ENCODE assay signal across 2 cellular contexts in genomic region chr4:39133623-39134022, GRCh38.
A peak's percentile ranks its signal among the peaks of the same experiment; 100 is the strongest.
TF ChIP-seq lines count a peak whose summit lies in the region.

No MANE protein-coding gene starts in this region.

TF ChIP-seq in K562, 482 proteins besides CTCF, POLR2A, EP300 and RAD21:
- TF ChIP-seq CHAMP1 (IDR thresholded peaks at IDR 0.05) (no peak), HMGN3 (IDR thresholded peaks at IDR 0.05; ENCODE audit: borderline replicate concordance, extremely low read depth, insufficient read length, low read depth, low read length) (no peak), FOXO4 (CRISPR knock-in tag; IDR thresholded peaks at IDR 0.05) (no peak), HMBOX1 (IDR thresholded peaks at IDR 0.05) (no peak), ZBTB40 (IDR thresholded peaks at IDR 0.05) (peak; percentile 91), ZBTB40 (CRISPR knock-in tag; IDR thresholded peaks at IDR 0.05) (peak; percentile 86), KDM4B (IDR thresholded peaks at IDR 0.05; ENCODE audit: borderline replicate concordance in 2 of 2, low read depth in 1 of 2) (no peak)

TF ChIP-seq in SK-N-SH, 30 proteins besides CTCF, POLR2A, EP300 and RAD21:
- TF ChIP-seq REST (IDR thresholded peaks at IDR 0.05; ENCODE audit: low read depth, low read length) (no peak), NRF1 (IDR thresholded peaks at IDR 0.05; ENCODE audit: low read depth, low read length) (no peak), GATA2 (CRISPR knock-in tag; IDR thresholded peaks at IDR 0.05) (no peak), ELF1 (IDR thresholded peaks at IDR 0.05) (no peak), SIN3A (IDR thresholded peaks at IDR 0.05; ENCODE audit: borderline replicate concordance, low read depth, low read length) (no peak), FOXJ3 (CRISPR knock-in tag; IDR thresholded peaks at IDR 0.05) (no peak), GABPA (IDR thresholded peaks at IDR 0.05; ENCODE audit: low read depth) (no peak), JUND (IDR thresholded peaks at IDR 0.05) (no peak), TAF1 (IDR thresholded peaks at IDR 0.05; ENCODE audit: borderline replicate concordance, low read depth, low read length) (no peak), RXRA (IDR thresholded peaks at IDR 0.05; ENCODE audit: borderline replicate concordance, low read depth) (no peak), TCF12 (IDR thresholded peaks at IDR 0.05) (no peak), MXI1 (IDR thresholded peaks at IDR 0.05; ENCODE audit: low read depth, low read length) (no peak), EZH2phosphoT487 (IDR thresholded peaks at IDR 0.05; ENCODE audit: borderline replicate concordance, low read depth) (no peak), MEF2A (IDR thresholded peaks at IDR 0.05; ENCODE audit: borderline replicate concordance, low read depth) (no peak), SMC3 (IDR thresholded peaks at IDR 0.05; ENCODE audit: low read depth, low read length) (no peak), RCOR1 (IDR thresholded peaks at IDR 0.05; ENCODE audit: low read length) (no peak)
TF ChIP-seq in SK-N-SH: peak in this region for 0.
